ENCODE assay signal across 1 cellular context in the genomic region with DNA sequence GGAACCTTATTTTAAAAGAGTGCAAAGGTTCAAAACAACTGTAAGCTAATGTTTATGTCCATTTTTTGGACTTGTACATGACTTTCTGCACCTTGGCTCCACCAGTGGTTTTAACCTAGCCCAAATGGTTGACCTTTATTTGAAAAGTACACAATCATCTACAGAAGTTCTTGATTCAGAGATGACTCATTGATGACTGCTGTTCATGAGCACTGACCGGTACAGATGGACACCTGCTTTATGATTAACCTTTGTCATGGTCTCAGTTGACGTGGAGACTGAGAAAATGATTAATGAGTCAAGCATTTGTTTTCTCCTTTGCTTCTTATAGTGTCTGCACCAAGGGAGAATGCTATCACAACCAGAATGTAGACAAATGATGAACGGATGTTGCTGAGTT.
TF ChIP-seq lines count a peak whose summit lies in the region.

No MANE protein-coding gene starts in this region.

TF ChIP-seq in GM23338, 12 proteins besides CTCF, POLR2A, EP300 and RAD21:
- TF ChIP-seq, protein P1, sequence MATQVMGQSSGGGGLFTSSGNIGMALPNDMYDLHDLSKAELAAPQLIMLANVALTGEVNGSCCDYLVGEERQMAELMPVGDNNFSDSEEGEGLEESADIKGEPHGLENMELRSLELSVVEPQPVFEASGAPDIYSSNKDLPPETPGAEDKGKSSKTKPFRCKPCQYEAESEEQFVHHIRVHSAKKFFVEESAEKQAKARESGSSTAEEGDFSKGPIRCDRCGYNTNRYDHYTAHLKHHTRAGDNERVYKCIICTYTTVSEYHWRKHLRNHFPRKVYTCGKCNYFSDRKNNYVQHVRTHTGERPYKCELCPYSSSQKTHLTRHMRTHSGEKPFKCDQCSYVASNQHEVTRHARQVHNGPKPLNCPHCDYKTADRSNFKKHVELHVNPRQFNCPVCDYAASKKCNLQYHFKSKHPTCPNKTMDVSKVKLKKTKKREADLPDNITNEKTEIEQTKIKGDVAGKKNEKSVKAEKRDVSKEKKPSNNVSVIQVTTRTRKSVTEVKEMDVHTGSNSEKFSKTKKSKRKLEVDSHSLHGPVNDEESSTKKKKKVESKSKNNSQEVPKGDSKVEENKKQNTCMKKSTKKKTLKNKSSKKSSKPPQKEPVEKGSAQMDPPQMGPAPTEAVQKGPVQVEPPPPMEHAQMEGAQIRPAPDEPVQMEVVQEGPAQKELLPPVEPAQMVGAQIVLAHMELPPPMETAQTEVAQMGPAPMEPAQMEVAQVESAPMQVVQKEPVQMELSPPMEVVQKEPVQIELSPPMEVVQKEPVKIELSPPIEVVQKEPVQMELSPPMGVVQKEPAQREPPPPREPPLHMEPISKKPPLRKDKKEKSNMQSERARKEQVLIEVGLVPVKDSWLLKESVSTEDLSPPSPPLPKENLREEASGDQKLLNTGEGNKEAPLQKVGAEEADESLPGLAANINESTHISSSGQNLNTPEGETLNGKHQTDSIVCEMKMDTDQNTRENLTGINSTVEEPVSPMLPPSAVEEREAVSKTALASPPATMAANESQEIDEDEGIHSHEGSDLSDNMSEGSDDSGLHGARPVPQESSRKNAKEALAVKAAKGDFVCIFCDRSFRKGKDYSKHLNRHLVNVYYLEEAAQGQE (IDR thresholded peaks at IDR 0.05; ENCODE audit: unreplicated experiment), result no peak
- TF ChIP-seq, protein P2, sequence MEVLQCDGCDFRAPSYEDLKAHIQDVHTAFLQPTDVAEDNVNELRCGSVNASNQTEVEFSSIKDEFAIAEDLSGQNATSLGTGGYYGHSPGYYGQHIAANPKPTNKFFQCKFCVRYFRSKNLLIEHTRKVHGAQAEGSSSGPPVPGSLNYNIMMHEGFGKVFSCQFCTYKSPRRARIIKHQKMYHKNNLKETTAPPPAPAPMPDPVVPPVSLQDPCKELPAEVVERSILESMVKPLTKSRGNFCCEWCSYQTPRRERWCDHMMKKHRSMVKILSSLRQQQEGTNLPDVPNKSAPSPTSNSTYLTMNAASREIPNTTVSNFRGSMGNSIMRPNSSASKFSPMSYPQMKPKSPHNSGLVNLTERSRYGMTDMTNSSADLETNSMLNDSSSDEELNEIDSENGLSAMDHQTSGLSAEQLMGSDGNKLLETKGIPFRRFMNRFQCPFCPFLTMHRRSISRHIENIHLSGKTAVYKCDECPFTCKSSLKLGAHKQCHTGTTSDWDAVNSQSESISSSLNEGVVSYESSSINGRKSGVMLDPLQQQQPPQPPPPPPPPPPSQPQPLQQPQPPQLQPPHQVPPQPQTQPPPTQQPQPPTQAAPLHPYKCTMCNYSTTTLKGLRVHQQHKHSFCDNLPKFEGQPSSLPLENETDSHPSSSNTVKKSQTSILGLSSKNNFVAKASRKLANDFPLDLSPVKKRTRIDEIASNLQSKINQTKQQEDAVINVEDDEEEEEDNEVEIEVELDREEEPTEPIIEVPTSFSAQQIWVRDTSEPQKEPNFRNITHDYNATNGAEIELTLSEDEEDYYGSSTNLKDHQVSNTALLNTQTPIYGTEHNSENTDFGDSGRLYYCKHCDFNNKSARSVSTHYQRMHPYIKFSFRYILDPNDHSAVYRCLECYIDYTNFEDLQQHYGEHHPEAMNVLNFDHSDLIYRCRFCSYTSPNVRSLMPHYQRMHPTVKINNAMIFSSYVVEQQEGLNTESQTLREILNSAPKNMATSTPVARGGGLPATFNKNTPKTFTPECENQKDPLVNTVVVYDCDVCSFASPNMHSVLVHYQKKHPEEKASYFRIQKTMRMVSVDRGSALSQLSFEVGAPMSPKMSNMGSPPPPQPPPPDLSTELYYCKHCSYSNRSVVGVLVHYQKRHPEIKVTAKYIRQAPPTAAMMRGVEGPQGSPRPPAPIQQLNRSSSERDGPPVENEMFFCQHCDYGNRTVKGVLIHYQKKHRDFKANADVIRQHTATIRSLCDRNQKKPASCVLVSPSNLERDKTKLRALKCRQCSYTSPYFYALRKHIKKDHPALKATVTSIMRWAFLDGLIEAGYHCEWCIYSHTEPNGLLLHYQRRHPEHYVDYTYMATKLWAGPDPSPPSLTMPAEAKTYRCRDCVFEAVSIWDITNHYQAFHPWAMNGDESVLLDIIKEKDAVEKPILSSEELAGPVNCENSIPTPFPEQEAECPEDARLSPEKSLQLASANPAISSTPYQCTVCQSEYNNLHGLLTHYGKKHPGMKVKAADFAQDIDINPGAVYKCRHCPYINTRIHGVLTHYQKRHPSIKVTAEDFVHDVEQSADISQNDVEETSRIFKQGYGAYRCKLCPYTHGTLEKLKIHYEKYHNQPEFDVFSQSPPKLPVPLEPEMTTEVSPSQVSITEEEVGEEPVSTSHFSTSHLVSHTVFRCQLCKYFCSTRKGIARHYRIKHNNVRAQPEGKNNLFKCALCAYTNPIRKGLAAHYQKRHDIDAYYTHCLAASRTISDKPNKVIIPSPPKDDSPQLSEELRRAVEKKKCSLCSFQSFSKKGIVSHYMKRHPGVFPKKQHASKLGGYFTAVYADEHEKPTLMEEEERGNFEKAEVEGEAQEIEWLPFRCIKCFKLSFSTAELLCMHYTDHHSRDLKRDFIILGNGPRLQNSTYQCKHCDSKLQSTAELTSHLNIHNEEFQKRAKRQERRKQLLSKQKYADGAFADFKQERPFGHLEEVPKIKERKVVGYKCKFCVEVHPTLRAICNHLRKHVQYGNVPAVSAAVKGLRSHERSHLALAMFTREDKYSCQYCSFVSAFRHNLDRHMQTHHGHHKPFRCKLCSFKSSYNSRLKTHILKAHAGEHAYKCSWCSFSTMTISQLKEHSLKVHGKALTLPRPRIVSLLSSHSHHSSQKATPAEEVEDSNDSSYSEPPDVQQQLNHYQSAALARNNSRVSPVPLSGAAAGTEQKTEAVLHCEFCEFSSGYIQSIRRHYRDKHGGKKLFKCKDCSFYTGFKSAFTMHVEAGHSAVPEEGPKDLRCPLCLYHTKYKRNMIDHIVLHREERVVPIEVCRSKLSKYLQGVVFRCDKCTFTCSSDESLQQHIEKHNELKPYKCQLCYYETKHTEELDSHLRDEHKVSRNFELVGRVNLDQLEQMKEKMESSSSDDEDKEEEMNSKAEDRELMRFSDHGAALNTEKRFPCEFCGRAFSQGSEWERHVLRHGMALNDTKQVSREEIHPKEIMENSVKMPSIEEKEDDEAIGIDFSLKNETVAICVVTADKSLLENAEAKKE (CRISPR knock-in tag; IDR thresholded peaks at IDR 0.05), result no peak
- no peak for TF ChIP-seq ZNF114 (CRISPR knock-in tag; IDR thresholded peaks at IDR 0.05)
- TF ChIP-seq, protein P3, sequence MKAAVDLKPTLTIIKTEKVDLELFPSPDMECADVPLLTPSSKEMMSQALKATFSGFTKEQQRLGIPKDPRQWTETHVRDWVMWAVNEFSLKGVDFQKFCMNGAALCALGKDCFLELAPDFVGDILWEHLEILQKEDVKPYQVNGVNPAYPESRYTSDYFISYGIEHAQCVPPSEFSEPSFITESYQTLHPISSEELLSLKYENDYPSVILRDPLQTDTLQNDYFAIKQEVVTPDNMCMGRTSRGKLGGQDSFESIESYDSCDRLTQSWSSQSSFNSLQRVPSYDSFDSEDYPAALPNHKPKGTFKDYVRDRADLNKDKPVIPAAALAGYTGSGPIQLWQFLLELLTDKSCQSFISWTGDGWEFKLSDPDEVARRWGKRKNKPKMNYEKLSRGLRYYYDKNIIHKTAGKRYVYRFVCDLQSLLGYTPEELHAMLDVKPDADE (IDR thresholded peaks at IDR 0.05), result no peak
- TF ChIP-seq EZH2 (IDR thresholded peaks at IDR 0.05; ENCODE audit: low read depth, unreplicated experiment), result no peak
- TF ChIP-seq NANOG (IDR thresholded peaks at IDR 0.05; ENCODE audit: borderline replicate concordance), result no peak
- TF ChIP-seq JUNB (IDR thresholded peaks at IDR 0.05; ENCODE audit: unreplicated experiment), result no peak
- TF ChIP-seq STAT1 (IDR thresholded peaks at IDR 0.05; ENCODE audit: unreplicated experiment), result no peak
